In the genomic region with DNA sequence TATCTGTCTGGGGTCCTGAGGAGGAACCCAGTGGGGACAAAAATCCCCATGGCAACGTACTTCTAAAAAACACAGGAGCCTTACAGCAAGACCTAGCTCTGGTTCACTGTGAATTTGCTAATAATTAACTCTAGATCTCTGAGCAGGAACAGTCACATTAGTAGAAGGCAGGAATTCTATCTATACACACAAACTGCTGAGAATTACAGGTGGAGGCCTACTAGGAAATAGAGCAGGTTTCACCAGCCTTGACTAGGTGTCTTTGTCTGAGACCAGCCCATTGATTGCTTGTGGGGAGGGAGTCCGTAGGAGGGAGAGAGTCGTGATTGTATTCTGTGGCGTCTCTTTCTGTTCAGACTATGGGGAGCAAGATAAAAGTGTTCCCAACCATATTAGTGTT, we compare ENCODE assay signal across 15 cellular contexts. TPM values are rescaled to one million over a fixed set of nuclear protein-coding genes. Genes with fewer than 3 reads are reported as not detected.
"Had no signal": no experiment of that assay in that cellular context is flagged by ENCODE, and none has a peak within 500 bp of the region (broad histone marks: within the 10 kb centered on the region; RNA-seq: fewer than 3 reads in every experiment).

No MANE protein-coding gene starts in this region.

- H3K36me3 ChIP-seq: gastrocnemius medialis, thyroid gland, uterus had no signal

- FAIRE-seq: bronchial epithelial cell had no signal

- DNase-seq: activated CD8-positive, alpha-beta memory T cell treated with anti-CD3 and anti-CD28 coated beads, Interleukin-2, amount 50 U/mL, for 48 hours; activated CD8-positive, alpha-beta T cell treated with anti-CD3 and anti-CD28 coated beads for 36 hours; activated naive CD8-positive, alpha-beta T cell treated with anti-CD3 and anti-CD28 coated beads, Interleukin-2, amount 10 ng/mL, durations not matched to agents 7 days and 5 days; aorta; effector CD8-positive, alpha-beta T cell; gastrocnemius medialis; nephron progenitor cell; stimulated activated CD4-positive, alpha-beta T cell treated with anti-CD3 and anti-CD28 coated beads, Interleukin-15, amount 100 ng/mL, for 24 hours; stimulated activated CD4-positive, alpha-beta T cell treated with anti-CD3 and anti-CD28 coated beads, Interleukin-4, amount 100 ng/mL, for 4 hours; stimulated activated naive CD8-positive, alpha-beta T cell treated with anti-CD3 and anti-CD28 coated beads, Interleukin-15, amount 100 ng/mL, for 72 hours; thyroid gland; uterus had no signal

- ATAC-seq: activated CD8-positive, alpha-beta T cell treated with anti-CD3 and anti-CD28 coated beads for 36 hours; gastrocnemius medialis; stimulated activated naive CD8-positive, alpha-beta T cell treated with anti-CD3 and anti-CD28 coated beads, Interleukin-15, amount 100 ng/mL, for 72 hours had no signal

- H3K9me3 ChIP-seq: gastrocnemius medialis, thyroid gland, uterus had no signal

- H3K4me3 ChIP-seq: gastrocnemius medialis, thyroid gland, uterus had no signal

- H3K27ac ChIP-seq: epithelial cell of prostate, gastrocnemius medialis, thyroid gland, uterus had no signal

- H3K27me3 ChIP-seq: gastrocnemius medialis, thyroid gland, uterus had no signal

- H3K4me1 ChIP-seq: gastrocnemius medialis, uterus had no signal

RNA-seq across cellular contexts. Expression of gene PRLR, which starts 44.8 kb away (rescaled TPM):
- total RNA-seq: activated CD8-positive, alpha-beta T cell treated with anti-CD3 and anti-CD28 coated beads for 36 hours; activated naive CD8-positive, alpha-beta T cell treated with anti-CD3 and anti-CD28 coated beads, Interleukin-2, amount 10 ng/mL, durations not matched to agents 7 days and 5 days; bronchial epithelial cell; lung microvascular endothelial cell had no signal
